Comparison of ENCODE assay signal across 1 cellular context in genomic region chr5:56763711-56764466, GRCh38.
TF ChIP-seq lines count a peak whose summit lies in the region.

No MANE protein-coding gene starts in this region.

TF ChIP-seq in SK-N-SH, 30 proteins besides CTCF, POLR2A, EP300 and RAD21 (continued from another document):
- TF ChIP-seq, protein P1, sequence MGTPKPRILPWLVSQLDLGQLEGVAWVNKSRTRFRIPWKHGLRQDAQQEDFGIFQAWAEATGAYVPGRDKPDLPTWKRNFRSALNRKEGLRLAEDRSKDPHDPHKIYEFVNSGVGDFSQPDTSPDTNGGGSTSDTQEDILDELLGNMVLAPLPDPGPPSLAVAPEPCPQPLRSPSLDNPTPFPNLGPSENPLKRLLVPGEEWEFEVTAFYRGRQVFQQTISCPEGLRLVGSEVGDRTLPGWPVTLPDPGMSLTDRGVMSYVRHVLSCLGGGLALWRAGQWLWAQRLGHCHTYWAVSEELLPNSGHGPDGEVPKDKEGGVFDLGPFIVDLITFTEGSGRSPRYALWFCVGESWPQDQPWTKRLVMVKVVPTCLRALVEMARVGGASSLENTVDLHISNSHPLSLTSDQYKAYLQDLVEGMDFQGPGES (IDR thresholded peaks at IDR 0.05; ENCODE audit: low read depth, low read length): no peak
- TF ChIP-seq, protein P2, sequence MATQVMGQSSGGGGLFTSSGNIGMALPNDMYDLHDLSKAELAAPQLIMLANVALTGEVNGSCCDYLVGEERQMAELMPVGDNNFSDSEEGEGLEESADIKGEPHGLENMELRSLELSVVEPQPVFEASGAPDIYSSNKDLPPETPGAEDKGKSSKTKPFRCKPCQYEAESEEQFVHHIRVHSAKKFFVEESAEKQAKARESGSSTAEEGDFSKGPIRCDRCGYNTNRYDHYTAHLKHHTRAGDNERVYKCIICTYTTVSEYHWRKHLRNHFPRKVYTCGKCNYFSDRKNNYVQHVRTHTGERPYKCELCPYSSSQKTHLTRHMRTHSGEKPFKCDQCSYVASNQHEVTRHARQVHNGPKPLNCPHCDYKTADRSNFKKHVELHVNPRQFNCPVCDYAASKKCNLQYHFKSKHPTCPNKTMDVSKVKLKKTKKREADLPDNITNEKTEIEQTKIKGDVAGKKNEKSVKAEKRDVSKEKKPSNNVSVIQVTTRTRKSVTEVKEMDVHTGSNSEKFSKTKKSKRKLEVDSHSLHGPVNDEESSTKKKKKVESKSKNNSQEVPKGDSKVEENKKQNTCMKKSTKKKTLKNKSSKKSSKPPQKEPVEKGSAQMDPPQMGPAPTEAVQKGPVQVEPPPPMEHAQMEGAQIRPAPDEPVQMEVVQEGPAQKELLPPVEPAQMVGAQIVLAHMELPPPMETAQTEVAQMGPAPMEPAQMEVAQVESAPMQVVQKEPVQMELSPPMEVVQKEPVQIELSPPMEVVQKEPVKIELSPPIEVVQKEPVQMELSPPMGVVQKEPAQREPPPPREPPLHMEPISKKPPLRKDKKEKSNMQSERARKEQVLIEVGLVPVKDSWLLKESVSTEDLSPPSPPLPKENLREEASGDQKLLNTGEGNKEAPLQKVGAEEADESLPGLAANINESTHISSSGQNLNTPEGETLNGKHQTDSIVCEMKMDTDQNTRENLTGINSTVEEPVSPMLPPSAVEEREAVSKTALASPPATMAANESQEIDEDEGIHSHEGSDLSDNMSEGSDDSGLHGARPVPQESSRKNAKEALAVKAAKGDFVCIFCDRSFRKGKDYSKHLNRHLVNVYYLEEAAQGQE (IDR thresholded peaks at IDR 0.05; ENCODE audit: low read depth, low read length): no peak
- TF ChIP-seq RFX5 (IDR thresholded peaks at IDR 0.05; ENCODE audit: low read length) (no peak), ELF1 (IDR thresholded peaks at IDR 0.05) (no peak), GATA2 (CRISPR knock-in tag; IDR thresholded peaks at IDR 0.05) (peak; percentile 98), JUND (IDR thresholded peaks at IDR 0.05) (peak; percentile 62; the same call in 1 of the 2 replicates), SMC3 (IDR thresholded peaks at IDR 0.05; ENCODE audit: low read depth, low read length) (no peak; the same call in 1 of the 2 replicates), RCOR1 (IDR thresholded peaks at IDR 0.05; ENCODE audit: low read length) (peak; percentile 86)
- TF ChIP-seq, protein P3, sequence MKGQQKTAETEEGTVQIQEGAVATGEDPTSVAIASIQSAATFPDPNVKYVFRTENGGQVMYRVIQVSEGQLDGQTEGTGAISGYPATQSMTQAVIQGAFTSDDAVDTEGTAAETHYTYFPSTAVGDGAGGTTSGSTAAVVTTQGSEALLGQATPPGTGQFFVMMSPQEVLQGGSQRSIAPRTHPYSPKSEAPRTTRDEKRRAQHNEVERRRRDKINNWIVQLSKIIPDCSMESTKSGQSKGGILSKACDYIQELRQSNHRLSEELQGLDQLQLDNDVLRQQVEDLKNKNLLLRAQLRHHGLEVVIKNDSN (IDR thresholded peaks at IDR 0.05; ENCODE audit: borderline replicate concordance, low read depth): no peak
- TF ChIP-seq, protein P4, sequence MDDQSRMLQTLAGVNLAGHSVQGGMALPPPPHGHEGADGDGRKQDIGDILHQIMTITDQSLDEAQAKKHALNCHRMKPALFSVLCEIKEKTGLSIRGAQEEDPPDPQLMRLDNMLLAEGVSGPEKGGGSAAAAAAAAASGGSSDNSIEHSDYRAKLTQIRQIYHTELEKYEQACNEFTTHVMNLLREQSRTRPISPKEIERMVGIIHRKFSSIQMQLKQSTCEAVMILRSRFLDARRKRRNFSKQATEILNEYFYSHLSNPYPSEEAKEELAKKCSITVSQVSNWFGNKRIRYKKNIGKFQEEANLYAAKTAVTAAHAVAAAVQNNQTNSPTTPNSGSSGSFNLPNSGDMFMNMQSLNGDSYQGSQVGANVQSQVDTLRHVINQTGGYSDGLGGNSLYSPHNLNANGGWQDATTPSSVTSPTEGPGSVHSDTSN (IDR thresholded peaks at IDR 0.05): peak; percentile 59; the same call in 1 of the 2 replicates
